ENCODE assay signal across 12 cellular contexts in the genomic region with DNA sequence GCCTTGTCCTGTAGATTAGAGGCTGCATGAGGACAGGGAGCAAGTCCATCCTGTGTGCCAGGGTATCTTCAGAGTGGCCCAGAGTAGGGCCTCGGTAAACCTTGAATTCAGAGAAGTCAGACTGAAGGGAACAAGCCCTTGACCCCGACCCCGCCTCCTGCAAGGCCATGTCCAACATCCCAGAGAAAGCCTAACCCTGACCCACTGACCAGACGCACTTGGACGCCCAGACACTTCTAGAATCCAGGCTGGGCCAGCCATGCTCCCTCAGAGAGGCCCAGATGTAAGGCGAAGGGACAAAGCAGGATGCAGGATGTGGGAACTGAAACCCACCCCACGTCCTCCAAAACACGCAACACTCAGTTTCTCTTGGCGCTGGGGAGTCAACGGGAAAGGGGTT. TPM values are rescaled to one million over a fixed set of nuclear protein-coding genes. Genes with fewer than 3 reads are reported as not detected.
A peak's percentile ranks its signal among the peaks of the same experiment; 100 is the strongest.
DNase-seq lines count a peak whose midpoint lies in the region; ATAC-seq and TF ChIP-seq lines count a peak whose summit lies in the region.
"Had no signal": no experiment of that assay in that cellular context is flagged by ENCODE, and none has a peak within 500 bp of the region (broad histone marks: within the 10 kb centered on the region; RNA-seq: fewer than 3 reads in every experiment).

No MANE protein-coding gene starts in this region.

- in situ Hi-C loops in IMR-90 (cut with MboI; ENCODE audit: low sequenced_read_pairs), result no loop called here

- 97% methylated on average over 6 of the region's 10 CpGs; no CpG with 5 or more reads in 1 of the 2 experiments for WGBS in IMR-90 (ENCODE audit: extremely low coverage in 2 of 2, insufficient read length in 1 of 2), 2 experiments
- 97% methylated on average over 10 of the region's 10 CpGs for WGBS in hepatocyte (ENCODE audit: low lambda C conversion rate, missing lambda C conversion rate)

- peak overlapping the region; percentile 30; the same call in 1 of the 2 replicates for H3K14ac ChIP-seq in IMR-90 (replicated peaks; ENCODE audit: low read depth, low read length)

- dilution Hi-C loops in IMR-90 (cut with HindIII; ENCODE audit: low sequenced_read_pairs, unreplicated experiment), result no loop called here

- peaks cover 13 to 86% (median 61%) of the 10 kb centered on the region in 4 donors for H3K4me1 Mint-ChIP-seq in CD4-positive, CD25-positive, alpha-beta regulatory T cell
- H3K4me1 Mint-ChIP-seq in chondrocyte (ENCODE audit: low read depth) (peaks cover 81% of the 10 kb centered on the region), neural progenitor cell (peaks cover 10% of the 10 kb centered on the region)

- peak overlapping the region in 2 of 3 donors; percentile 83 to 91 for H3K27ac Mint-ChIP-seq in CD4-positive, CD25-positive, alpha-beta regulatory T cell
- H3K27ac Mint-ChIP-seq in chondrocyte (ENCODE audit: unreplicated experiment), result peak overlapping the region; percentile 77
- H3K27ac Mint-ChIP-seq in neural progenitor cell, result peak overlapping the region; percentile 69

- no peak overlapping the region for H2BK5ac ChIP-seq in IMR-90 (ENCODE audit: low read depth, low read length, poor library complexity, severe bottlenecking)

- CTCF ChIA-PET in IMR-90 (lab: Yijun Ruan, JAX), result no interaction called here

- TF ChIP-seq POLR2A in IMR-90 (IDR thresholded peaks at IDR 0.05; ENCODE audit: low read depth, low read length), result no peak

- H4K20me1 ChIP-seq in IMR-90 (ENCODE audit: insufficient read depth, low read length) (peaks cover 64% of the 10 kb centered on the region), neural progenitor cell (ENCODE audit: low read depth) (peaks cover 50% of the 10 kb centered on the region), hepatocyte (ENCODE audit: insufficient read depth, poor library complexity, severe bottlenecking) (peaks cover 55% of the 10 kb centered on the region)

- no peaks in the 10 kb centered on the region for H3K9me3 ChIP-seq in CD4-positive, CD25-positive, alpha-beta regulatory T cell (ENCODE audit: control insufficient read depth in 2 of 2, low read length in 2 of 2)
- H3K9me3 ChIP-seq in IMR-90 (ENCODE audit: control insufficient read depth, insufficient read depth, low read length), result no peaks in the 10 kb centered on the region
- H3K9me3 ChIP-seq in neural progenitor cell (ENCODE audit: low read depth), result no peaks in the 10 kb centered on the region
- no peaks in the 10 kb centered on the region for H3K9me3 ChIP-seq in hepatocyte (ENCODE audit: low read depth)
- H3K9me3 ChIP-seq: SJCRH30 had no signal

- peak overlapping the region; percentile 28; the same call in 1 of the 2 replicates for H2BK120ac ChIP-seq in IMR-90 (ENCODE audit: low read depth, low read length)

- intact Hi-C loops in IMR-90 (cut with micrococcal nuclease), result no loop called here

- no peak for ATAC-seq in CD4-positive, CD25-positive, alpha-beta regulatory T cell (ENCODE audit: low read depth in 2 of 2)
- ATAC-seq in IMR-90 (ENCODE audit: low read depth), result no peak
- no peak for ATAC-seq in HG02642 (IDR thresholded peaks at IDR 0.05; ENCODE audit: poor library complexity, unreplicated experiment)

- peak overlapping the region; percentile 75; the same call in 1 of the 2 replicates for H2AK5ac ChIP-seq in IMR-90 (ENCODE audit: low read depth, low read length)

- H3K4me2 ChIP-seq in IMR-90 (ENCODE audit: low read depth, low read length), result no peak overlapping the region
- no peak overlapping the region for H3K4me2 ChIP-seq in neural progenitor cell
- no peak overlapping the region for H3K4me2 ChIP-seq in hepatocyte

- H3K9ac ChIP-seq in IMR-90 (ENCODE audit: low read depth, low read length) (no peak overlapping the region), neural progenitor cell (no peak overlapping the region)

- peak overlapping the region; percentile 52 for H3K27ac ChIP-seq in CD4-positive, CD25-positive, alpha-beta regulatory T cell (ENCODE audit: insufficient read depth, low read length, poor library complexity, severe bottlenecking)
- H3K27ac ChIP-seq in IMR-90 (ENCODE audit: insufficient read depth, low read length) (no peak overlapping the region), neural progenitor cell (no peak overlapping the region), hepatocyte (no peak overlapping the region)
- H3K27ac ChIP-seq: SJCRH30 had no signal

- H4K5ac ChIP-seq in IMR-90 (ENCODE audit: low read depth, low read length), result no peak overlapping the region

- DNase-seq in CD4-positive, CD25-positive, alpha-beta regulatory T cell, result no peak
- DNase-seq in IMR-90 (no peak), chondrocyte (ENCODE audit: low spot score) (no peak), neural progenitor cell (ENCODE audit: low spot score) (no peak), occipital lobe (lab: John Stamatoyannopoulos, UW) (no peak), NCI-H748 (lab: John Stamatoyannopoulos, UW; ENCODE audit: unreplicated experiment) (no peak), hepatocyte (ENCODE audit: low spot score) (no peak)
- DNase-seq: activated CD4-positive, CD25-positive, alpha-beta regulatory T cell treated with anti-CD3 and anti-CD28 coated beads, Interleukin-2, amount 50 U/mL, for 72 hours; MM.1S; NCI-H524; SJCRH30 had no signal

- H3K4ac ChIP-seq in IMR-90 (ENCODE audit: low read depth, low read length), result peak overlapping the region; percentile 38

- peaks cover 55 to 96% of the 10 kb centered on the region in 2 experiments for H3K79me1 ChIP-seq in IMR-90 (ENCODE audit: low read depth in 1 of 2, low read length in 2 of 2)

- no peaks in the 10 kb centered on the region for H3K27me3 ChIP-seq in CD4-positive, CD25-positive, alpha-beta regulatory T cell (ENCODE audit: control insufficient read depth, insufficient read depth, low read length)
- no peaks in the 10 kb centered on the region for H3K27me3 ChIP-seq in IMR-90 (ENCODE audit: control insufficient read depth, insufficient read depth, low read length)
- no peaks in the 10 kb centered on the region for H3K27me3 ChIP-seq in neural progenitor cell
- H3K27me3 ChIP-seq in hepatocyte, result no peaks in the 10 kb centered on the region
- H3K27me3 ChIP-seq: SJCRH30 had no signal

- H2BK15ac ChIP-seq in IMR-90 (ENCODE audit: low read depth, low read length), result no peak overlapping the region

- H3K9me3 Mint-ChIP-seq in CD4-positive, CD25-positive, alpha-beta regulatory T cell, result no peaks in the 10 kb centered on the region
- H3K9me3 Mint-ChIP-seq in chondrocyte (ENCODE audit: low read depth), result no peaks in the 10 kb centered on the region
- peaks cover 2% of the 10 kb centered on the region for H3K9me3 Mint-ChIP-seq in neural progenitor cell

- H2AK9ac ChIP-seq in IMR-90 (replicated peaks; ENCODE audit: low read depth, low read length, poor library complexity), result no peak overlapping the region

- H3K4me3 ChIP-seq in CD4-positive, CD25-positive, alpha-beta regulatory T cell (ENCODE audit: low read depth, low read length), result peak overlapping the region; percentile 24
- H3K4me3 ChIP-seq in IMR-90 (ENCODE audit: insufficient read depth, low read depth, low read length), result no peak overlapping the region
- H3K4me3 ChIP-seq in neural progenitor cell, result no peak overlapping the region
- no peak overlapping the region for H3K4me3 ChIP-seq in hepatocyte
- H3K4me3 ChIP-seq: SJCRH30 had no signal

- peak overlapping the region; percentile 16; the same call in 1 of the 2 replicates for H4K91ac ChIP-seq in IMR-90 (ENCODE audit: insufficient read depth, low read depth, low read length)

- H3K4me3 Mint-ChIP-seq in CD4-positive, CD25-positive, alpha-beta regulatory T cell, result peak overlapping the region in 3 of 4 donors; percentile 23 to 79 (median 77)
- H3K4me3 Mint-ChIP-seq in chondrocyte (ENCODE audit: unreplicated experiment), result no peak overlapping the region
- no peak overlapping the region for H3K4me3 Mint-ChIP-seq in neural progenitor cell

- H3K79me2 ChIP-seq in neural progenitor cell (ENCODE audit: low read depth) (peaks cover 6% of the 10 kb centered on the region), hepatocyte (peaks cover 92% of the 10 kb centered on the region)

- H3K9me2 ChIP-seq in hepatocyte (replicated peaks; ENCODE audit: insufficient read depth), result no peaks in the 10 kb centered on the region

- no peak overlapping the region for H2BK20ac ChIP-seq in IMR-90 (ENCODE audit: low read depth, low read length)

- H3K4me1 ChIP-seq in CD4-positive, CD25-positive, alpha-beta regulatory T cell (ENCODE audit: control insufficient read depth, insufficient read depth, low read length, poor library complexity, severe bottlenecking), result peaks cover 77% of the 10 kb centered on the region
- H3K4me1 ChIP-seq in IMR-90 (ENCODE audit: control insufficient read depth, insufficient read depth, low read length) (peaks cover 54% of the 10 kb centered on the region), neural progenitor cell (no peaks in the 10 kb centered on the region), hepatocyte (ENCODE audit: insufficient read depth) (peaks cover 13% of the 10 kb centered on the region)

- H3K23ac ChIP-seq in IMR-90 (ENCODE audit: low read depth, low read length), result no peak overlapping the region

- POLR2A ChIA-PET in IMR-90 (lab: Charles Lee; ENCODE audit: unreplicated experiment), result no interaction called here

- no peak for TF ChIP-seq CTCF in IMR-90 (conservative IDR thresholded peaks at IDR 0.05; ENCODE audit: low read depth, low read length)
- TF ChIP-seq CTCF in chondrocyte (IDR thresholded peaks at IDR 0.05), result no peak
- no peak for TF ChIP-seq CTCF in neural progenitor cell (IDR thresholded peaks at IDR 0.05)
- TF ChIP-seq CTCF in hepatocyte (IDR thresholded peaks at IDR 0.05; ENCODE audit: poor library complexity), result no peak

- H3K9me1 ChIP-seq in IMR-90 (ENCODE audit: insufficient read depth, low read length), result peaks cover 67% of the 10 kb centered on the region

- no peak for TF ChIP-seq RAD21 in IMR-90 (IDR thresholded peaks at IDR 0.05; ENCODE audit: low read length)

- peaks cover 26% of the 10 kb centered on the region for H3K36me3 Mint-ChIP-seq in CD4-positive, CD25-positive, alpha-beta regulatory T cell
- H3K36me3 Mint-ChIP-seq in chondrocyte (ENCODE audit: low read depth) (no peaks in the 10 kb centered on the region), neural progenitor cell (peaks cover 4% of the 10 kb centered on the region)

- H3K36me3 ChIP-seq in CD4-positive, CD25-positive, alpha-beta regulatory T cell (ENCODE audit: control insufficient read depth, insufficient read depth, low read length), result peaks cover 57% of the 10 kb centered on the region
- H3K36me3 ChIP-seq in IMR-90 (ENCODE audit: control insufficient read depth, insufficient read depth, low read length), result peaks cover 11% of the 10 kb centered on the region
- H3K36me3 ChIP-seq in neural progenitor cell, result no peaks in the 10 kb centered on the region
- H3K36me3 ChIP-seq in hepatocyte (replicated peaks; ENCODE audit: insufficient read depth, low read depth), result no peaks in the 10 kb centered on the region

- H3K56ac ChIP-seq in IMR-90 (ENCODE audit: extremely low read depth, insufficient read depth, low read length), result no peak overlapping the region

- H2AFZ ChIP-seq in IMR-90 (replicated peaks; ENCODE audit: low read length, poor library complexity) (no peak overlapping the region), neural progenitor cell (replicated peaks) (no peak overlapping the region), hepatocyte (no peak overlapping the region)

- H3F3A ChIP-seq in neural progenitor cell (ENCODE audit: low read depth), result no peaks in the 10 kb centered on the region

- H3K18ac ChIP-seq in IMR-90 (ENCODE audit: low read depth, low read length), result no peak overlapping the region

- no TSS peak for BruUV-seq in IMR-90 (replicated peaks; lab: Mats Ljungman, UMichigan)

- H4K8ac ChIP-seq in IMR-90 (ENCODE audit: low read depth in 2 of 2, low read length in 2 of 2), result no peak overlapping the region

- no peaks in the 10 kb centered on the region for H3K27me3 Mint-ChIP-seq in CD4-positive, CD25-positive, alpha-beta regulatory T cell
- H3K27me3 Mint-ChIP-seq in chondrocyte (ENCODE audit: low read depth), result no peaks in the 10 kb centered on the region
- no peaks in the 10 kb centered on the region for H3K27me3 Mint-ChIP-seq in neural progenitor cell (ENCODE audit: insufficient read depth, low read depth)

RNA-seq across cellular contexts. Expression of a gene that starts 13.2 kb away (rescaled TPM):
- total RNA-seq in CD4-positive, CD25-positive, alpha-beta regulatory T cell, result 259 TPM
- 10 to 100 TPM; 46.9 to 71.5 (median 59.8) TPM for polyA plus RNA-seq in CD4-positive, CD25-positive, alpha-beta regulatory T cell
- total RNA-seq in IMR-90 (2012; rRNA removed) (88.0 and 92.8 TPM in 2 replicates), chondrocyte (47.2 to 75.6 TPM (median 74.0 TPM) in 3 replicates), neural progenitor cell (ENCODE audit: low replicate concordance) (33.5 and 49.7 TPM in 2 replicates), occipital lobe (18.1 TPM), hepatocyte (54.3 and 64.6 TPM in 2 replicates)
- polyA plus RNA-seq in IMR-90 (2012; rRNA removed) (63.8 and 67.1 TPM in 2 replicates), hepatocyte (48.0 and 57.0 TPM in 2 replicates)
- polyA plus RNA-seq in IMR-90 (2012; cell fraction: cytosol; rRNA removed), result 62.2 and 66.5 TPM in 2 replicates
- 59.0 and 59.6 TPM in 2 replicates for polyA plus RNA-seq in IMR-90 (2012; cell fraction: nucleus; rRNA removed; ENCODE audit: low replicate concordance)

RNA-seq across cellular contexts. Expression of a gene that starts 47.2 kb away (rescaled TPM):
- 1.2 TPM for total RNA-seq in CD4-positive, CD25-positive, alpha-beta regulatory T cell
- polyA plus RNA-seq in CD4-positive, CD25-positive, alpha-beta regulatory T cell, result 1 to 10 TPM in 2 of 4 donors, under 1 TPM in 2; 0.52 to 1.3 (median 0.81) TPM
- total RNA-seq in IMR-90 (2012; rRNA removed), result 0.28 and 0.36 TPM in 2 replicates
- 1.0 and 1.3 TPM in 2 replicates for polyA plus RNA-seq in IMR-90 (2012; rRNA removed)
- polyA plus RNA-seq in IMR-90 (2012; cell fraction: cytosol; rRNA removed), result 0.89 and 1.2 TPM in 2 replicates
- 0.37 and 0.38 TPM in 2 replicates for polyA plus RNA-seq in IMR-90 (2012; cell fraction: nucleus; rRNA removed; ENCODE audit: low replicate concordance)
- 1.5 to 5.3 TPM (median 4.9 TPM) in 3 replicates for total RNA-seq in chondrocyte
- total RNA-seq in neural progenitor cell (ENCODE audit: low replicate concordance), result 17.9 and 22.4 TPM in 2 replicates
- total RNA-seq in occipital lobe, result 12.3 TPM
- 40.9 and 58.6 TPM in 2 replicates for total RNA-seq in hepatocyte
- polyA plus RNA-seq in hepatocyte, result 66.2 and 69.9 TPM in 2 replicates

Comparison
In these comparisons a context has a peak if more than half of its experiments do, and no peak if none do; other contexts are left out.
1. H3K4me3 Mint-ChIP-seq: peak in CD4-positive, CD25-positive, alpha-beta regulatory T cell (3 of 4); none in chondrocyte (single experiment) and neural progenitor cell (single experiment).
2. Peak in every context shown above with its lines, with median percentiles within 50 percentile points of each other: H3K27ac Mint-ChIP-seq.